Comparison of ENCODE assay signal across 24 cellular contexts in the genomic region with DNA sequence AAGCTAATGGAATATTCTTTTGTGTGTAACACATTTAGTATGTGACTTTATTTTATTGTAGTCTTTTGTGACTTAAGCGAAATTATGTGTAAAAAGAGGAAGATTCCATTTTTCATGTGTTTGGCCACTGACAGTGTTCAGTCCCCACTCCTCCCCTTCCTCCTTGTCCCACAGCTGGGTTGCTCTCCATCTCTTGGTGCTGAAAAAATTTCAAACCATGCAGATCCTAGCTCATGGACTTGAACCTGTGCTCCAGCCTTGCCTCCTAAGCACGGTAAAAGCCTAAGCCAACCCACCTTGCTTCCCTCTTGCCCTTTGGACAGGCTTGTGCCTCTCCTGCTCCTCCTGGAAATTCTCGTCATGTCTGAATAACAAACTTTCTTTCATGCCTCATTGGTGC.
DNase-seq lines count a peak whose midpoint lies in the region; ATAC-seq and TF ChIP-seq lines count a peak whose summit lies in the region.
"Had no signal": no experiment of that assay in that cellular context is flagged by ENCODE, and none has a peak within 500 bp of the region (broad histone marks: within the 10 kb centered on the region; RNA-seq: fewer than 3 reads in every experiment).

No MANE protein-coding gene starts in this region.

- H3K27ac Mint-ChIP-seq in WTC11 (no peak overlapping the region), nephron progenitor cell (no peak overlapping the region), chondrocyte (ENCODE audit: unreplicated experiment) (no peak overlapping the region)
- H3K27ac Mint-ChIP-seq: activated CD4-positive, alpha-beta T cell treated with anti-CD3 and anti-CD28 coated beads, Interleukin-2, amount 10 ng/mL, durations not matched to agents 24 days and 14 days; activated naive CD8-positive, alpha-beta T cell treated with anti-CD3 and anti-CD28 coated beads, Interleukin-2, amount 50 U/mL, for 24 hours; activated T-cell treated with anti-CD3 and anti-CD28 coated beads, Interleukin-2, amount 50 U/mL, for 24 hours; CD8-positive, alpha-beta T cell; immature natural killer cell; T-helper 2 cell treated with Interferon-gamma antibody and Interleukin-4, amounts not matched to agents 5 μg/mL and 100 μg/mL, for 36 hours had no signal

- H3K36me3 Mint-ChIP-seq in WTC11 (no peaks in the 10 kb centered on the region), nephron progenitor cell (ENCODE audit: low read depth) (no peaks in the 10 kb centered on the region), chondrocyte (ENCODE audit: low read depth) (no peaks in the 10 kb centered on the region)
- H3K36me3 Mint-ChIP-seq: CD8-positive, alpha-beta T cell; immature natural killer cell; naive B cell had no signal

- POLR2A ChIA-PET in WTC11 (lab: Charles Lee), result no interaction called here

- H3K4me3 ChIP-seq in NB4 (ENCODE audit: low read depth, low read length), result no peak overlapping the region
- H3K4me3 ChIP-seq: body of pancreas had no signal

- H3K4me3 Mint-ChIP-seq in WTC11, result no peak overlapping the region
- no peak overlapping the region for H3K4me3 Mint-ChIP-seq in nephron progenitor cell
- no peak overlapping the region for H3K4me3 Mint-ChIP-seq in chondrocyte (ENCODE audit: unreplicated experiment)
- H3K4me3 Mint-ChIP-seq: activated CD4-positive, alpha-beta T cell treated with anti-CD3 and anti-CD28 coated beads, Interleukin-2, amount 10 ng/mL, durations not matched to agents 24 days and 14 days; activated naive CD8-positive, alpha-beta T cell treated with anti-CD3 and anti-CD28 coated beads, Interleukin-2, amount 50 U/mL, for 24 hours; activated T-cell treated with anti-CD3 and anti-CD28 coated beads, Interleukin-2, amount 50 U/mL, for 24 hours; CD8-positive, alpha-beta T cell; immature natural killer cell; naive B cell; T-helper 2 cell treated with Interferon-gamma antibody and Interleukin-4, amounts not matched to agents 5 μg/mL and 100 μg/mL, for 36 hours had no signal

- H3K4me1 Mint-ChIP-seq in WTC11 (peaks cover 10% of the 10 kb centered on the region), nephron progenitor cell (no peaks in the 10 kb centered on the region), chondrocyte (ENCODE audit: low read depth) (no peaks in the 10 kb centered on the region)
- H3K4me1 Mint-ChIP-seq: activated CD4-positive, alpha-beta T cell treated with anti-CD3 and anti-CD28 coated beads, Interleukin-2, amount 10 ng/mL, durations not matched to agents 24 days and 14 days; activated naive CD8-positive, alpha-beta T cell treated with anti-CD3 and anti-CD28 coated beads, Interleukin-2, amount 50 U/mL, for 24 hours; naive B cell had no signal

- CTCF ChIA-PET in WTC11 (lab: Charles Lee), result no interaction called here

- DNase-seq in NOMO-1 treated with DMSO at 0.1 percent for 48 hours (lab: John Stamatoyannopoulos, UW; ENCODE audit: unreplicated experiment), result peak; percentile 7
- DNase-seq in NOMO-1 treated with dmso at 0.1 percent for 144 hours (lab: John Stamatoyannopoulos, UW; ENCODE audit: unreplicated experiment), result no peak
- peak; percentile 32 for DNase-seq in NB4 (ENCODE audit: low read depth)
- DNase-seq in WTC11 (ENCODE audit: low spot score), result no peak
- peak; percentile 10 for DNase-seq in nephron progenitor cell
- DNase-seq in chondrocyte (ENCODE audit: low spot score), result no peak
- DNase-seq in activated effector memory CD4-positive, alpha-beta T cell treated with anti-CD3 and anti-CD28 coated beads, Interleukin-2, amount 50 U/mL, for 16 hours, result no peak
- DNase-seq in activated naive CD4-positive, alpha-beta T cell (lab: John Stamatoyannopoulos, UW), result no peak
- DNase-seq: 8988T; activated CD4-positive, alpha-beta T cell treated with anti-CD3 and anti-CD28 coated beads, Interleukin-2, amount 10 ng/mL, durations not matched to agents 24 days and 14 days; activated gamma-delta T cell treated with Interleukin-2 at 50 U/mL for 16 hours; activated naive CD8-positive, alpha-beta T cell treated with anti-CD3 and anti-CD28 coated beads, Interleukin-2, amount 50 U/mL, for 24 hours; activated T-cell treated with anti-CD3 and anti-CD28 coated beads, Interleukin-2, amount 50 U/mL, for 24 hours; body of pancreas; CD8-positive, alpha-beta T cell; immature natural killer cell; Karpas-422; naive B cell; NCI-H1105; NCI-H2029 treated with DMSO at 0.1 percent for 48 hours; NCI-H526 treated with DMSO at 0.1 percent for 48 hours; stimulated activated naive CD4-positive, alpha-beta T cell treated with Interleukin-2 at 50 U/mL for 16 hours had no signal

- H3K27me3 Mint-ChIP-seq in WTC11 (ENCODE audit: low read depth), result no peaks in the 10 kb centered on the region
- no peaks in the 10 kb centered on the region for H3K27me3 Mint-ChIP-seq in nephron progenitor cell (ENCODE audit: low read depth, poor library complexity)
- H3K27me3 Mint-ChIP-seq in chondrocyte (ENCODE audit: low read depth), result peaks cover 7% of the 10 kb centered on the region
- H3K27me3 Mint-ChIP-seq: activated CD4-positive, alpha-beta T cell treated with anti-CD3 and anti-CD28 coated beads, Interleukin-2, amount 10 ng/mL, durations not matched to agents 24 days and 14 days; activated naive CD8-positive, alpha-beta T cell treated with anti-CD3 and anti-CD28 coated beads, Interleukin-2, amount 50 U/mL, for 24 hours; activated T-cell treated with anti-CD3 and anti-CD28 coated beads, Interleukin-2, amount 50 U/mL, for 24 hours; naive B cell had no signal

- TF ChIP-seq CTCF in NB4 (IDR thresholded peaks at IDR 0.05; ENCODE audit: low read depth, low read length), result no peak
- no peak for TF ChIP-seq CTCF in WTC11 (IDR thresholded peaks at IDR 0.05)
- no peak for TF ChIP-seq CTCF in nephron progenitor cell (IDR thresholded peaks at IDR 0.05)
- TF ChIP-seq CTCF in chondrocyte (IDR thresholded peaks at IDR 0.05), result no peak

- peak; percentile 50; the same call in 1 of the 2 replicates for ATAC-seq in WTC11
- ATAC-seq: activated naive CD8-positive, alpha-beta T cell treated with anti-CD3 and anti-CD28 coated beads, Interleukin-2, amount 50 U/mL, for 24 hours; body of pancreas; CD8-positive, alpha-beta T cell; left lobe of liver had no signal

- no peak for TF ChIP-seq POLR2A in NB4 (IDR thresholded peaks at IDR 0.05; ENCODE audit: extremely low read depth, insufficient read length)

- no peaks in the 10 kb centered on the region for H3K9me3 Mint-ChIP-seq in WTC11
- no peaks in the 10 kb centered on the region for H3K9me3 Mint-ChIP-seq in nephron progenitor cell
- H3K9me3 Mint-ChIP-seq in chondrocyte (ENCODE audit: low read depth), result peaks cover 2% of the 10 kb centered on the region
- H3K9me3 Mint-ChIP-seq: activated CD4-positive, alpha-beta T cell treated with anti-CD3 and anti-CD28 coated beads, Interleukin-2, amount 10 ng/mL, durations not matched to agents 24 days and 14 days; activated naive CD8-positive, alpha-beta T cell treated with anti-CD3 and anti-CD28 coated beads, Interleukin-2, amount 50 U/mL, for 24 hours; activated T-cell treated with anti-CD3 and anti-CD28 coated beads, Interleukin-2, amount 50 U/mL, for 24 hours; CD8-positive, alpha-beta T cell; naive B cell had no signal

TF ChIP-seq in WTC11, 78 proteins besides CTCF, POLR2A, EP300 and RAD21:
- TF ChIP-seq ESRRA (CRISPR knock-in tag; IDR thresholded peaks at IDR 0.05; ENCODE audit: borderline replicate concordance) (no peak), ZNF512 (CRISPR knock-in tag; IDR thresholded peaks at IDR 0.05; ENCODE audit: borderline replicate concordance) (no peak), TP53 (CRISPR knock-in tag; IDR thresholded peaks at IDR 0.05) (no peak), FOXJ3 (CRISPR knock-in tag; IDR thresholded peaks at IDR 0.05; ENCODE audit: borderline replicate concordance) (no peak)
- TF ChIP-seq, protein P1, sequence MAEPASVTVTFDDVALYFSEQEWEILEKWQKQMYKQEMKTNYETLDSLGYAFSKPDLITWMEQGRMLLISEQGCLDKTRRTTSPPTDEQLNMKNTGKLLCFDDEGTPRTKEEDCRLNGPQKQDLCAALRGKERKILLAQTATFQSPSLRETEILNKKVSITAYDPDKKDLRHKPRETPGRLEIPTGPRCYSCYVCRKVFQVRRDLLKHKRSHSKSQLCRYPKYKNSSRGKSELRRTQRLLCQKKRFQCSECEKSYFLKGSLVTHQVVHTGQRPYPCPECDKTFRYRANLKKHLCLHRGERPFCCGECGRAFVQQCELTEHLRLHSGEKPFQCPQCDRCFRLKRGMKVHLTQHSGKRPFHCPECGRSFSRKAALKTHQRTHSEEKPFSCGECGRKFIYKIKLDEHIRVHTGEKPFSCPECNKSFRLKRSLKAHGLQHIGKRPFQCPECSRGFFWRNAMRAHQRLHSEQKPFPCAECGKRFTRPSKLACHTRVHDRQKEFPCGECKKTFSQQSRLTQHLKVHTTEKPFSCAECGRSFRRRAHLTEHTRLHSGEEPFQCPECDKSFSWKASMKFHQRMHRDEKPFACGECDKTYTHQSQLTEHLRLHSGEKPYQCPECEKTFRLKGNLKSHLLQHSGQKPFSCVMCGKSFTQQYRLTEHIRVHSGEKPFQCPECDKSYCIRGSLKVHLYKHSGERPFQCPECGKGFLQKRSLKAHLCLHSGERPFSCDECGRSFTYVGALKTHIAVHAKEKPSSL (CRISPR knock-in tag; conservative IDR thresholded peaks at IDR 0.05), result no peak

Comparison
In these comparisons a context has a peak if more than half of its experiments do, and no peak if none do; other contexts are left out.
1. DNase-seq: peak in NOMO-1 treated with DMSO at 0.1 percent for 48 hours (single experiment), NB4 (single experiment) and nephron progenitor cell (single experiment); none in NOMO-1 treated with dmso at 0.1 percent for 144 hours (single experiment), WTC11 (single experiment), chondrocyte (single experiment), activated effector memory CD4-positive, alpha-beta T cell treated with anti-CD3 and anti-CD28 coated beads, Interleukin-2, amount 50 U/mL, for 16 hours (single experiment) and activated naive CD4-positive, alpha-beta T cell (0 of 4).